Comparison of ENCODE assay signal across 8 cellular contexts in the genomic region with DNA sequence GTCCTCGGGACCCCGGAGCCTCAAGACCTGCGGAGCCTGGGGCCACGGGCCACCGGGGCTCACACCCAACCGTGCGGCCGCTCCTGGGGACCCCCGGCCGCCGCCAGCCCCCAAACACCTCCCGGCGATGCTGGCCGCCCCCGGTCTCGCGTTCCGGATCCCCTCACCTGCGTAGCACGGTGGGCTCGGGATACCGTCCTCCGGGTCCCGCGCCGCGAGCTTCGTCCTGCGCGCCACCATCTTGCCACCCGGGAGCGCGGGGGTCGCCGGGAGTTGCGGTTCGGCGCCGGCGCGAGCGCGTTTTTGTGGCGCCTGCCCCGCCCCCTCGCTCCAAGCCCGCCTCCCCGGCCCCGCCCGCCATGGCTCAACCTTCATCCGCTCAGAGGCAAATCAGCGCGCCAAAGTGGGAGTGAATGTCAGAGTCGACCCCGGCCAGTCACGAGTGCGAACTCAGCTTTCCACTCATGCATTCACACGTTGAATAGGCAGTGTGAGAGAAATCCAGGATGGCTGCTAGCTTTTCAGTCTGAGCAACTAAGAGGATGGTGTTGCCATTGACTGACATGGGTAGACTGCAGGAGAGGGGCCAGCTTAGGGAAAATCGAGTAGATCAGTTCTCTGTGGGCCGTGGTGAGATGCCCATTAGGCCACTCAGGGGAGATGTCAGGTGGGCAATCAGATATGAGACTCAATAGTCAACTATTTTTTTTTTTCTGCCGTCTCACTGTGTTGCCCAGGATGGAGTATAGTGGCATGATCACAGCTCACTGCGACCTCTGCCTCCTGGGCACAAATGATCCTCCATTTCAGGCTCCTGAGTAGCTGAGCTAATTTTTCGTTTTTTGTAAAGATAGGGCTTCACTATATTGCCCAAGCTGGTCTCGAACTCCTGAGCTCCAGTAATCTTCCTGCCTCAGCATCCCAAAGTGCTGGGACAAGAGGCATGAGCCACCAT. TPM values are rescaled to one million over a fixed set of nuclear protein-coding genes. Genes with fewer than 3 reads are reported as not detected.
DNase-seq lines count a peak whose midpoint lies in the region; ATAC-seq, FAIRE-seq and TF ChIP-seq lines count a peak whose summit lies in the region.

No MANE protein-coding gene starts in this region.

- no peak overlapping the region for H4K5ac ChIP-seq in IMR-90 (ENCODE audit: low read depth, low read length)

- H2AK9ac ChIP-seq in IMR-90 (replicated peaks; ENCODE audit: low read depth, low read length, poor library complexity), result no peak overlapping the region

- peak overlapping the region; percentile 95 for H3K4me2 ChIP-seq in IMR-90 (ENCODE audit: low read depth, low read length)

- peak overlapping the region; percentile 59 for H3K9ac ChIP-seq in IMR-90 (ENCODE audit: low read depth, low read length)

- H3K4me3 ChIP-seq in AG10803 (ENCODE audit: low read length) (peak overlapping the region; percentile 67), IMR-90 (ENCODE audit: insufficient read depth, low read depth, low read length) (peak overlapping the region; percentile 67), RWPE2 (ENCODE audit: severe bottlenecking) (peak overlapping the region; percentile 86), neutrophil (ENCODE audit: low read depth in 1 of 2, low read length in 1 of 2) (peak overlapping the region; percentile 50 to 61)

- H3K4me1 ChIP-seq in IMR-90 (ENCODE audit: control insufficient read depth, insufficient read depth, low read length) (peaks cover 6% of the 10 kb centered on the region; the same call in 1 of the 2 replicates), RWPE2 (ENCODE audit: insufficient read depth, poor library complexity, severe bottlenecking) (no peaks in the 10 kb centered on the region), neutrophil (ENCODE audit: control insufficient read depth in 1 of 2, insufficient read depth in 1 of 2, low read depth in 1 of 2, low read length in 1 of 2) (peaks cover 13 to 14% of the 10 kb centered on the region in 2 experiments)

- H3K36me3 ChIP-seq in IMR-90 (ENCODE audit: control insufficient read depth, insufficient read depth, low read length) (peaks cover 49% of the 10 kb centered on the region), RWPE2 (ENCODE audit: low read depth) (peaks cover 51% of the 10 kb centered on the region), neutrophil (peaks cover 64% of the 10 kb centered on the region)

- peak; percentile 96 for ATAC-seq in IMR-90 (ENCODE audit: low read depth)
- peak; percentile 85 for ATAC-seq in RWPE2 (ENCODE audit: low read depth)

- H3K14ac ChIP-seq in IMR-90 (replicated peaks; ENCODE audit: low read depth, low read length), result 0 out of 2 replicates have a peak overlapping the region, but pooled peaks have one; percentile 67

- H2BK120ac ChIP-seq in IMR-90 (ENCODE audit: low read depth, low read length), result no peak overlapping the region

- H2BK20ac ChIP-seq in IMR-90 (ENCODE audit: low read depth, low read length), result no peak overlapping the region

- TF ChIP-seq POLR2A in GM19099 (IDR thresholded peaks at IDR 0.05; ENCODE audit: extremely low read depth, insufficient read length, low read depth), result peak; percentile 78
- peak; percentile 62 for TF ChIP-seq POLR2A in IMR-90 (IDR thresholded peaks at IDR 0.05; ENCODE audit: low read depth, low read length)

- H3K9me3 ChIP-seq in IMR-90 (ENCODE audit: control insufficient read depth, insufficient read depth, low read length) (no peaks in the 10 kb centered on the region), RWPE2 (ENCODE audit: severe bottlenecking) (no peaks in the 10 kb centered on the region), neutrophil (no peaks in the 10 kb centered on the region)

- in situ Hi-C loops in IMR-90 (cut with MboI; ENCODE audit: low sequenced_read_pairs), result no loop called here

- dilution Hi-C loops in IMR-90 (cut with HindIII; ENCODE audit: low sequenced_read_pairs, unreplicated experiment), result no loop called here

- H3K27me3 ChIP-seq in IMR-90 (ENCODE audit: control insufficient read depth, insufficient read depth, low read length) (no peaks in the 10 kb centered on the region), RWPE2 (ENCODE audit: insufficient read depth, poor library complexity, severe bottlenecking) (no peaks in the 10 kb centered on the region), neutrophil (no peaks in the 10 kb centered on the region)

- H2AK5ac ChIP-seq in IMR-90 (ENCODE audit: low read depth, low read length), result peak overlapping the region; percentile 78; the same call in 1 of the 2 replicates

- no peaks in the 10 kb centered on the region for H4K20me1 ChIP-seq in IMR-90 (ENCODE audit: insufficient read depth, low read length)

- H3K18ac ChIP-seq in IMR-90 (ENCODE audit: low read depth, low read length), result no peak overlapping the region

- no peaks in the 10 kb centered on the region for H3K9me1 ChIP-seq in IMR-90 (ENCODE audit: insufficient read depth, low read length)

- peak overlapping the region; percentile 38; the same call in 1 of the 2 replicates for H3K4ac ChIP-seq in IMR-90 (ENCODE audit: low read depth, low read length)

- peak overlapping the region in 1 of 2 experiments; percentile 75; a peak in 1 of 4 replicates for H4K8ac ChIP-seq in IMR-90 (ENCODE audit: low read depth in 2 of 2, low read length in 2 of 2)

- H4K91ac ChIP-seq in IMR-90 (ENCODE audit: insufficient read depth, low read depth, low read length), result no peak overlapping the region

- no peak for TF ChIP-seq RAD21 in IMR-90 (IDR thresholded peaks at IDR 0.05; ENCODE audit: low read length)

- H3K79me1 ChIP-seq in IMR-90 (ENCODE audit: low read depth in 1 of 2, low read length in 2 of 2), result peaks cover 3 to 11% of the 10 kb centered on the region in 2 experiments; a peak in 3 of 4 replicates

- H2AFZ ChIP-seq in IMR-90 (replicated peaks; ENCODE audit: low read length, poor library complexity), result peak overlapping the region; percentile 81

- no TSS peak for BruUV-seq in IMR-90 (replicated peaks; lab: Mats Ljungman, UMichigan)

- FAIRE-seq in frontal cortex (lab: Jason Lieb, UNC), result no peak

- CTCF ChIA-PET in IMR-90 (lab: Yijun Ruan, JAX), result no interaction called here

- 7% methylated on average over 31 of the region's 64 CpGs; no CpG with 5 or more reads in 1 of the 2 experiments for WGBS in IMR-90 (ENCODE audit: extremely low coverage in 2 of 2, insufficient read length in 1 of 2), 2 experiments

- peak overlapping the region; percentile 41 for H3K27ac ChIP-seq in IMR-90 (ENCODE audit: insufficient read depth, low read length)
- peak overlapping the region; percentile 52 for H3K27ac ChIP-seq in RWPE2 (ENCODE audit: poor library complexity, severe bottlenecking)
- H3K27ac ChIP-seq in neutrophil, result no peak overlapping the region

- no peak for TF ChIP-seq CTCF in AG10803 (conservative IDR thresholded peaks at IDR 0.05; ENCODE audit: low read length)
- no peak for TF ChIP-seq CTCF in IMR-90 (conservative IDR thresholded peaks at IDR 0.05; ENCODE audit: low read depth, low read length)
- no peak for TF ChIP-seq CTCF in RWPE2 (IDR thresholded peaks at IDR 0.05; ENCODE audit: poor library complexity, severe bottlenecking)
- no peak for TF ChIP-seq CTCF in neutrophil (IDR thresholded peaks at IDR 0.05)

- no peak overlapping the region for H3K56ac ChIP-seq in IMR-90 (ENCODE audit: extremely low read depth, insufficient read depth, low read length)

- DNase-seq in AG10803 (ENCODE audit: low read depth) (peak; percentile 58), IMR-90 (peak; percentile 59), RWPE2 (ENCODE audit: low spot score) (peak; percentile 74), activated gamma-delta T cell treated with Interleukin-2 at 50 U/mL for 16 hours (peak; percentile 78), frontal cortex (ENCODE audit: low spot score in 2 of 2) (peak; percentile 83 to 84), stromal cell of bone marrow (ENCODE audit: low read depth) (peak; percentile 44)

- no peak overlapping the region for H2BK15ac ChIP-seq in IMR-90 (ENCODE audit: low read depth, low read length)

- intact Hi-C loops in IMR-90 (cut with micrococcal nuclease), result no loop called here

- H2BK5ac ChIP-seq in IMR-90 (ENCODE audit: low read depth, low read length, poor library complexity, severe bottlenecking), result no peak overlapping the region

- no peak overlapping the region for H3K23ac ChIP-seq in IMR-90 (ENCODE audit: low read depth, low read length)

- POLR2A ChIA-PET in IMR-90 (lab: Charles Lee; ENCODE audit: unreplicated experiment), result no interaction called here

TF ChIP-seq in IMR-90, 13 proteins besides CTCF, POLR2A, EP300 and RAD21:
- TF ChIP-seq CHD1 (IDR thresholded peaks at IDR 0.05; ENCODE audit: low read depth, low read length) (no peak), MAZ (IDR thresholded peaks at IDR 0.05; ENCODE audit: borderline replicate concordance, low read depth, low read length) (peak; percentile 68; the same call in 1 of the 2 replicates)

RNA-seq across cellular contexts. Expression of a gene that starts 28.3 kb away (rescaled TPM):
- 3.9 and 5.0 TPM in 2 replicates for total RNA-seq in IMR-90 (2012; rRNA removed)
- polyA plus RNA-seq in IMR-90 (2012; rRNA removed), result 4.5 and 5.6 TPM in 2 replicates
- polyA plus RNA-seq in IMR-90 (2012; cell fraction: cytosol; rRNA removed), result 2.5 and 4.1 TPM in 2 replicates
- polyA plus RNA-seq in IMR-90 (2012; cell fraction: nucleus; rRNA removed; ENCODE audit: low replicate concordance), result 5.6 and 7.3 TPM in 2 replicates
- total RNA-seq in frontal cortex, result 4.9 TPM

RNA-seq across cellular contexts. Expression of a gene that starts 32.6 kb away (rescaled TPM):
- total RNA-seq in IMR-90 (2012; rRNA removed) (28.1 and 33.9 TPM in 2 replicates), frontal cortex (28.5 TPM)
- polyA plus RNA-seq in IMR-90 (2012; rRNA removed), result 43.6 and 45.4 TPM in 2 replicates
- polyA plus RNA-seq in IMR-90 (2012; cell fraction: cytosol; rRNA removed), result 23.9 and 40.0 TPM in 2 replicates
- 29.6 and 46.7 TPM in 2 replicates for polyA plus RNA-seq in IMR-90 (2012; cell fraction: nucleus; rRNA removed; ENCODE audit: low replicate concordance)

RNA-seq across cellular contexts. Expression of a gene that starts 58.4 kb away (rescaled TPM):
- 0.18 TPM in 1 of 2 replicates, not detected in the other for total RNA-seq in IMR-90 (2012; rRNA removed)
- not detected in 2 replicates for polyA plus RNA-seq in IMR-90 (2012; rRNA removed)
- not detected in 2 replicates for polyA plus RNA-seq in IMR-90 (2012; cell fraction: cytosol; rRNA removed)
- 0.10 TPM in 1 of 2 replicates, not detected in the other for polyA plus RNA-seq in IMR-90 (2012; cell fraction: nucleus; rRNA removed; ENCODE audit: low replicate concordance)
- 0.82 TPM for total RNA-seq in frontal cortex
